ENCODE assay signal across 17 cellular contexts in genomic region chr1:2355408-2356261, GRCh38. TPM values are rescaled to one million over a fixed set of nuclear protein-coding genes. Genes with fewer than 3 reads are reported as not detected.
DNase-seq lines count a peak whose midpoint lies in the region; ATAC-seq and TF ChIP-seq lines count a peak whose summit lies in the region.
"Had no signal": no experiment of that assay in that cellular context is flagged by ENCODE, and none has a peak within 500 bp of the region (broad histone marks: within the 10 kb centered on the region; RNA-seq: fewer than 3 reads in every experiment).

No MANE protein-coding gene starts in this region.

- H3K27ac Mint-ChIP-seq in glutamatergic neuron (ENCODE audit: unreplicated experiment) (no peak overlapping the region), nephron (peak overlapping the region in 2 of 3 experiments; percentile 35 to 80)
- H3K27ac Mint-ChIP-seq in stimulated activated naive B cell treated with anti-CD40 and anti-IgM and Interleukin-4, amounts not matched to agents 10 μg/mL and 1 μg/mL and 100 μg/mL, for 72 hours, result peak overlapping the region; percentile 37
- H3K27ac Mint-ChIP-seq in stimulated activated memory B cell treated with anti-CD40 and anti-IgM and Interleukin-4, amounts not matched to agents 10 μg/mL and 1 μg/mL and 100 μg/mL, for 72 hours, result no peak overlapping the region
- H3K27ac Mint-ChIP-seq: IgD-negative memory B cell had no signal

- H3K27me3 ChIP-seq in heart left ventricle, result no peaks in the 10 kb centered on the region
- H3K27me3 ChIP-seq in left ventricle myocardium inferior (ENCODE audit: low read depth), result no peaks in the 10 kb centered on the region

- ATAC-seq in heart left ventricle (no peak), GM21381 (IDR thresholded peaks at IDR 0.05; ENCODE audit: unreplicated experiment) (no peak)
- no peak for ATAC-seq in stimulated activated naive B cell treated with anti-CD40 and anti-IgM and Interleukin-4, amounts not matched to agents 10 μg/mL and 1 μg/mL and 100 μg/mL, for 72 hours (replicated peaks)
- no peak for ATAC-seq in stimulated activated memory B cell treated with anti-CD40 and anti-IgM and Interleukin-4, amounts not matched to agents 10 μg/mL and 1 μg/mL and 100 μg/mL, for 72 hours

- H3K36me3 ChIP-seq in heart left ventricle (no peaks in the 10 kb centered on the region), left ventricle myocardium inferior (no peaks in the 10 kb centered on the region)

- H3K36me3 Mint-ChIP-seq in glutamatergic neuron (ENCODE audit: unreplicated experiment), result peaks cover 3% of the 10 kb centered on the region
- H3K36me3 Mint-ChIP-seq in nephron (ENCODE audit: low read depth), result peaks cover 11% of the 10 kb centered on the region
- H3K36me3 Mint-ChIP-seq in stimulated activated naive B cell treated with anti-CD40 and anti-IgM and Interleukin-4, amounts not matched to agents 10 μg/mL and 1 μg/mL and 100 μg/mL, for 72 hours, result peaks cover 0 to 3% of the 10 kb centered on the region in 2 donors
- H3K36me3 Mint-ChIP-seq in stimulated activated memory B cell treated with anti-CD40 and anti-IgM and Interleukin-4, amounts not matched to agents 10 μg/mL and 1 μg/mL and 100 μg/mL, for 72 hours, result peaks cover 10% of the 10 kb centered on the region
- H3K36me3 Mint-ChIP-seq: IgD-negative memory B cell had no signal

- no peak for TF ChIP-seq POLR2A in heart left ventricle (IDR thresholded peaks at IDR 0.05)

- no peaks in the 10 kb centered on the region for H3K9me3 ChIP-seq in heart left ventricle
- no peaks in the 10 kb centered on the region for H3K9me3 ChIP-seq in left ventricle myocardium inferior (replicated peaks)
- H3K9me3 ChIP-seq: Caco-2 had no signal

- DNase-seq in heart left ventricle (peak in 3 of 5 donors; percentile 16 to 56 (median 18)), left ventricle myocardium inferior (no peak), glutamatergic neuron (peak; percentile 13)
- no peak for DNase-seq in stimulated activated naive B cell treated with anti-CD40 and anti-IgM and Interleukin-4, amounts not matched to agents 10 μg/mL and 1 μg/mL and 100 μg/mL, for 72 hours
- no peak for DNase-seq in stimulated activated naive CD4-positive, alpha-beta T cell (lab: John Stamatoyannopoulos, UW)
- DNase-seq: Caco-2, DMS53, GM23248, MV-4-11, NCI-H1417 treated with DMSO at 0.1 percent for 48 hours, NCI-H2029, NCI-H2171 treated with DMSO at 0.1 percent for 48 hours, NCI-H82 had no signal

- no peaks in the 10 kb centered on the region for H3K27me3 Mint-ChIP-seq in glutamatergic neuron (ENCODE audit: unreplicated experiment)
- peaks cover 8% of the 10 kb centered on the region for H3K27me3 Mint-ChIP-seq in nephron (ENCODE audit: low read depth)
- no peaks in the 10 kb centered on the region for H3K27me3 Mint-ChIP-seq in stimulated activated naive B cell treated with anti-CD40 and anti-IgM and Interleukin-4, amounts not matched to agents 10 μg/mL and 1 μg/mL and 100 μg/mL, for 72 hours
- no peaks in the 10 kb centered on the region for H3K27me3 Mint-ChIP-seq in stimulated activated memory B cell treated with anti-CD40 and anti-IgM and Interleukin-4, amounts not matched to agents 10 μg/mL and 1 μg/mL and 100 μg/mL, for 72 hours
- H3K27me3 Mint-ChIP-seq: IgD-negative memory B cell had no signal

- WGBS in heart left ventricle, 4 donors, result 90 to 92% (median 91%) methylated on average over 18 to 26 of the region's 26 CpGs

- H3K4me3 ChIP-seq in heart left ventricle, result no peak overlapping the region
- H3K4me3 ChIP-seq in left ventricle myocardium inferior, result no peak overlapping the region
- H3K4me3 ChIP-seq: GM23248 had no signal

- H3K4me1 Mint-ChIP-seq in glutamatergic neuron (ENCODE audit: low read depth, unreplicated experiment) (peaks cover 3% of the 10 kb centered on the region), nephron (peaks cover 43% of the 10 kb centered on the region)
- peaks cover 0 to 4% of the 10 kb centered on the region in 2 donors for H3K4me1 Mint-ChIP-seq in stimulated activated naive B cell treated with anti-CD40 and anti-IgM and Interleukin-4, amounts not matched to agents 10 μg/mL and 1 μg/mL and 100 μg/mL, for 72 hours
- H3K4me1 Mint-ChIP-seq in stimulated activated memory B cell treated with anti-CD40 and anti-IgM and Interleukin-4, amounts not matched to agents 10 μg/mL and 1 μg/mL and 100 μg/mL, for 72 hours, result peaks cover 7% of the 10 kb centered on the region

- intact Hi-C loops in heart left ventricle (cut with DNase I) (no loop called here), left ventricle myocardium inferior (cut with micrococcal nuclease) (no loop called here)

- H3K9me3 Mint-ChIP-seq in glutamatergic neuron (ENCODE audit: unreplicated experiment) (peaks cover 2% of the 10 kb centered on the region), nephron (peaks cover 3% of the 10 kb centered on the region)
- H3K9me3 Mint-ChIP-seq in stimulated activated naive B cell treated with anti-CD40 and anti-IgM and Interleukin-4, amounts not matched to agents 10 μg/mL and 1 μg/mL and 100 μg/mL, for 72 hours, result no peaks in the 10 kb centered on the region
- no peaks in the 10 kb centered on the region for H3K9me3 Mint-ChIP-seq in stimulated activated memory B cell treated with anti-CD40 and anti-IgM and Interleukin-4, amounts not matched to agents 10 μg/mL and 1 μg/mL and 100 μg/mL, for 72 hours
- H3K9me3 Mint-ChIP-seq: IgD-negative memory B cell had no signal

- H3K4me3 Mint-ChIP-seq in glutamatergic neuron (ENCODE audit: unreplicated experiment) (no peak overlapping the region), nephron (no peak overlapping the region)
- H3K4me3 Mint-ChIP-seq in stimulated activated naive B cell treated with anti-CD40 and anti-IgM and Interleukin-4, amounts not matched to agents 10 μg/mL and 1 μg/mL and 100 μg/mL, for 72 hours, result no peak overlapping the region
- no peak overlapping the region for H3K4me3 Mint-ChIP-seq in stimulated activated memory B cell treated with anti-CD40 and anti-IgM and Interleukin-4, amounts not matched to agents 10 μg/mL and 1 μg/mL and 100 μg/mL, for 72 hours

- H3K27ac ChIP-seq in heart left ventricle (no peak overlapping the region), left ventricle myocardium inferior (replicated peaks) (no peak overlapping the region)
- H3K27ac ChIP-seq: GM23248 had no signal

- H3K4me1 ChIP-seq in heart left ventricle (peaks cover 0 to 13% (median 7%) of the 10 kb centered on the region in 12 donors), left ventricle myocardium inferior (peaks cover 11% of the 10 kb centered on the region)
- H3K4me1 ChIP-seq: Caco-2 had no signal

- TF ChIP-seq CTCF in heart left ventricle (IDR thresholded peaks at IDR 0.05), result no peak
- TF ChIP-seq CTCF in left ventricle myocardium inferior (IDR thresholded peaks at IDR 0.05; ENCODE audit: borderline replicate concordance), result no peak
- TF ChIP-seq CTCF in glutamatergic neuron (IDR thresholded peaks at IDR 0.05; ENCODE audit: partially characterized antibody, unreplicated experiment), result no peak
- TF ChIP-seq CTCF in nephron (IDR thresholded peaks at IDR 0.05; ENCODE audit: unreplicated experiment in 3 of 3), result no peak

RNA-seq across cellular contexts. Expression of gene MORN1, which starts 35.7 kb away (rescaled TPM):
- total RNA-seq in heart left ventricle (1 to 10 TPM; 2.4 to 8.2 (median 3.8) TPM), left ventricle myocardium inferior (4.5 TPM), glutamatergic neuron (ENCODE audit: unreplicated experiment) (10.8 TPM)
- 1 to 10 TPM; 2.2 to 4.0 TPM for polyA plus RNA-seq in heart left ventricle

RNA-seq across cellular contexts. Expression of gene RER1, which starts 36.0 kb away (rescaled TPM):
- total RNA-seq in heart left ventricle, result 100 to 1,000 TPM in 3 of 9 donors, 10 to 100 TPM in 6; 47.1 to 124 (median 78.3) TPM
- polyA plus RNA-seq in heart left ventricle, result 10 to 100 TPM; 43.3 to 92.4 TPM
- 80.5 TPM for total RNA-seq in left ventricle myocardium inferior
- total RNA-seq in glutamatergic neuron (ENCODE audit: unreplicated experiment), result 93.0 TPM

RNA-seq across cellular contexts. Expression of gene PEX10, which starts 56.7 kb away (rescaled TPM):
- total RNA-seq in heart left ventricle, result 10 to 100 TPM; 17.2 to 26.5 (median 18.9) TPM
- polyA plus RNA-seq in heart left ventricle, result 10 to 100 TPM; 14.7 to 18.6 TPM
- total RNA-seq in left ventricle myocardium inferior, result 15.8 TPM
- 14.0 TPM for total RNA-seq in glutamatergic neuron (ENCODE audit: unreplicated experiment)

Comparison
In these comparisons a context has a peak if more than half of its experiments do, and no peak if none do; other contexts are left out.
1. DNase-seq: peak in heart left ventricle (3 of 5) and glutamatergic neuron (single experiment); none in left ventricle myocardium inferior (single experiment), stimulated activated naive B cell treated with anti-CD40 and anti-IgM and Interleukin-4, amounts not matched to agents 10 μg/mL and 1 μg/mL and 100 μg/mL, for 72 hours (single experiment) and stimulated activated naive CD4-positive, alpha-beta T cell (0 of 6).
2. H3K27ac Mint-ChIP-seq: peak in nephron (2 of 3) and stimulated activated naive B cell treated with anti-CD40 and anti-IgM and Interleukin-4, amounts not matched to agents 10 μg/mL and 1 μg/mL and 100 μg/mL, for 72 hours (single experiment); none in glutamatergic neuron (single experiment) and stimulated activated memory B cell treated with anti-CD40 and anti-IgM and Interleukin-4, amounts not matched to agents 10 μg/mL and 1 μg/mL and 100 μg/mL, for 72 hours (single experiment).